18 cellular contexts compared by ENCODE assay signal in genomic region chr10:78321500-78321899, GRCh38.
A peak's percentile ranks its signal among the peaks of the same experiment; 100 is the strongest.
DNase-seq lines count a peak whose midpoint lies in the region; ATAC-seq lines count a peak whose summit lies in the region.
"Had no signal": no experiment of that assay in that cellular context is flagged by ENCODE, and none has a peak within 500 bp of the region (broad histone marks: within the 10 kb centered on the region; RNA-seq: fewer than 3 reads in every experiment).

No MANE protein-coding gene starts in this region.

- no peak overlapping the region for H3K4me2 ChIP-seq in mesenchymal stem cell (ENCODE audit: low read length, poor library complexity, severe bottlenecking)

- no peak overlapping the region for H2AFZ ChIP-seq in mesenchymal stem cell (ENCODE audit: low read depth, low read length)

- H3K18ac ChIP-seq in mesenchymal stem cell (ENCODE audit: low read depth in 1 of 2, low read length in 2 of 2), result no peak overlapping the region

- peaks cover 21% of the 10 kb centered on the region for H3K4me1 ChIP-seq in CD4-positive, alpha-beta memory T cell (ENCODE audit: insufficient read depth, low read length)
- peaks cover 6% of the 10 kb centered on the region for H3K4me1 ChIP-seq in mesenchymal stem cell (ENCODE audit: control insufficient read depth, insufficient read depth, low read depth, low read length)

- no peak overlapping the region for H2BK120ac ChIP-seq in mesenchymal stem cell (ENCODE audit: low read depth, low read length)

- H2BK12ac ChIP-seq in mesenchymal stem cell (ENCODE audit: low read length in 2 of 2), result no peak overlapping the region

- no peak overlapping the region for H4K8ac ChIP-seq in mesenchymal stem cell (ENCODE audit: low read length)

- H3K4me3 Mint-ChIP-seq in CD4-positive, alpha-beta memory T cell, result no peak overlapping the region
- H3K4me3 Mint-ChIP-seq in T-helper 17 cell, result no peak overlapping the region
- H3K4me3 Mint-ChIP-seq: CD8-positive, alpha-beta memory T cell; IgD-negative memory B cell had no signal

- H3K23ac ChIP-seq in mesenchymal stem cell (ENCODE audit: low read length in 2 of 2), result no peak overlapping the region

- POLR2A ChIA-PET in CD4-positive, alpha-beta memory T cell (lab: Charles Lee; ENCODE audit: partially characterized antibody), result no interaction called here

- no peak overlapping the region for H2BK5ac ChIP-seq in mesenchymal stem cell (ENCODE audit: low read depth, low read length, poor library complexity, severe bottlenecking)

- H3K36me3 ChIP-seq in CD4-positive, alpha-beta memory T cell (ENCODE audit: insufficient read depth, low read length), result no peaks in the 10 kb centered on the region
- no peaks in the 10 kb centered on the region for H3K36me3 ChIP-seq in mesenchymal stem cell (ENCODE audit: control insufficient read depth in 1 of 2, insufficient read depth in 2 of 2, low read depth in 1 of 2, low read length in 2 of 2)

- peak overlapping the region; percentile 58 for H4K91ac ChIP-seq in mesenchymal stem cell (ENCODE audit: low read length)

- H2AK5ac ChIP-seq in mesenchymal stem cell (ENCODE audit: low read length, severe bottlenecking), result no peak overlapping the region

- H3K9me3 Mint-ChIP-seq in CD4-positive, alpha-beta memory T cell, result peaks cover 0 to 25% (median 17%) of the 10 kb centered on the region in 8 donors

- no peak overlapping the region for H2BK15ac ChIP-seq in mesenchymal stem cell (ENCODE audit: low read depth, poor library complexity, severe bottlenecking)

- H3K9me3 ChIP-seq in CD4-positive, alpha-beta memory T cell (ENCODE audit: control insufficient read depth in 1 of 2, low read length in 2 of 2), result no peaks in the 10 kb centered on the region
- peaks cover 7% of the 10 kb centered on the region for H3K9me3 ChIP-seq in T-helper 17 cell (ENCODE audit: control insufficient read depth, low read length, poor library complexity, severe bottlenecking)
- peaks cover 25% of the 10 kb centered on the region for H3K9me3 ChIP-seq in mesenchymal stem cell (ENCODE audit: control insufficient read depth, low read length)

- H3K36me3 Mint-ChIP-seq in CD4-positive, alpha-beta memory T cell, result peaks cover 4% of the 10 kb centered on the region in 2 donors
- peaks cover 2% of the 10 kb centered on the region for H3K36me3 Mint-ChIP-seq in T-helper 17 cell (ENCODE audit: low read depth)
- H3K36me3 Mint-ChIP-seq: IgD-negative memory B cell had no signal

- H3K27ac ChIP-seq in CD4-positive, alpha-beta memory T cell (ENCODE audit: low read depth, low read length), result no peak overlapping the region
- H3K27ac ChIP-seq in mesenchymal stem cell (ENCODE audit: low read length, poor library complexity, severe bottlenecking), result no peak overlapping the region

- H3K27me3 ChIP-seq in CD4-positive, alpha-beta memory T cell (ENCODE audit: insufficient read depth, low read length), result no peaks in the 10 kb centered on the region
- no peaks in the 10 kb centered on the region for H3K27me3 ChIP-seq in mesenchymal stem cell (ENCODE audit: control insufficient read depth in 1 of 2, insufficient read depth in 1 of 2, low read length in 2 of 2)

- no peak overlapping the region for H3K4ac ChIP-seq in mesenchymal stem cell (ENCODE audit: low read depth in 1 of 2, low read length in 2 of 2)

- WGBS in mesenchymal stem cell, result 90% methylated on average over 4 of the region's 4 CpGs

- no peak overlapping the region for H3K14ac ChIP-seq in mesenchymal stem cell (ENCODE audit: low read length in 2 of 2)

- DNase-seq in CD4-positive, alpha-beta memory T cell, result no peak
- DNase-seq in T-helper 17 cell (no peak), mesenchymal stem cell (no peak), NCI-H2227 (lab: John Stamatoyannopoulos, UW; ENCODE audit: unreplicated experiment) (no peak)
- peak; percentile 9 for DNase-seq in stimulated activated CD8-positive, alpha-beta memory T cell treated with anti-CD3 and anti-CD28 coated beads, Interleukin-4, amount 100 ng/mL, for 48 hours
- DNase-seq in activated CD4-positive, CD25-positive, alpha-beta regulatory T cell (lab: John Stamatoyannopoulos, UW), result no peak
- DNase-seq: CD8-positive, alpha-beta memory T cell; GOT3; NCI-H1105; NCI-H2029 treated with DMSO at 0.1 percent for 48 hours; NCI-H345; NCI-H524; NCI-H774; NK-92 treated with Interleukin-12 subunit alpha and Interleukin-12 subunit beta, amount 100 ng/mL, for 24 hours had no signal

- intact Hi-C loops in CD4-positive, alpha-beta memory T cell (cut with micrococcal nuclease), result no loop called here

- no peak overlapping the region for H3K4me3 ChIP-seq in CD4-positive, alpha-beta memory T cell (ENCODE audit: low read length in 2 of 2)
- H3K4me3 ChIP-seq in mesenchymal stem cell (ENCODE audit: insufficient read depth in 1 of 2, low read depth in 1 of 2, low read length in 2 of 2), result no peak overlapping the region

- CTCF ChIA-PET in CD4-positive, alpha-beta memory T cell (lab: Charles Lee; ENCODE audit: partially characterized antibody), result no interaction called here

- ATAC-seq in T-helper 17 cell (no peak), HG02970 (IDR thresholded peaks at IDR 0.05; ENCODE audit: low FRiP score, unreplicated experiment) (no peak)
- ATAC-seq: HCT116, Panc1 had no signal

- H3K27me3 Mint-ChIP-seq in CD4-positive, alpha-beta memory T cell, result no peaks in the 10 kb centered on the region
- no peaks in the 10 kb centered on the region for H3K27me3 Mint-ChIP-seq in T-helper 17 cell

- peaks cover 13 to 24% (median 18%) of the 10 kb centered on the region in 4 donors for H3K4me1 Mint-ChIP-seq in CD4-positive, alpha-beta memory T cell
- H3K4me1 Mint-ChIP-seq in T-helper 17 cell, result peaks cover 11% of the 10 kb centered on the region

- H3K79me1 ChIP-seq in mesenchymal stem cell (replicated peaks; ENCODE audit: low read length, poor library complexity, severe bottlenecking), result no peaks in the 10 kb centered on the region

- H3K27ac Mint-ChIP-seq in CD4-positive, alpha-beta memory T cell, result peak overlapping the region in 4 of 7 donors; percentile 33 to 67 (median 57)
- peak overlapping the region; percentile 30 for H3K27ac Mint-ChIP-seq in T-helper 17 cell
- H3K27ac Mint-ChIP-seq: IgD-negative memory B cell had no signal

- H3K9ac ChIP-seq in mesenchymal stem cell (ENCODE audit: low read length), result no peak overlapping the region
